26 cellular contexts compared by ENCODE assay signal in genomic region chr20:1942061-1942460, GRCh38. TPM values are rescaled to one million over a fixed set of nuclear protein-coding genes. Genes with fewer than 3 reads are reported as not detected.
DNase-seq lines count a peak whose midpoint lies in the region; ATAC-seq and TF ChIP-seq lines count a peak whose summit lies in the region.
"Had no signal": no experiment of that assay in that cellular context is flagged by ENCODE, and none has a peak within 500 bp of the region (broad histone marks: within the 10 kb centered on the region; RNA-seq: fewer than 3 reads in every experiment).

No MANE protein-coding gene starts in this region.

- H3K27ac ChIP-seq in right atrium auricular region (peak overlapping the region; percentile 23 to 37), RWPE2 (ENCODE audit: poor library complexity, severe bottlenecking) (peak overlapping the region; percentile 57)
- H3K27ac ChIP-seq: C4-2B had no signal

- H3K4me1 ChIP-seq in right atrium auricular region = peaks cover 0 to 59% of the 10 kb centered on the region in 2 donors
- peaks cover 11% of the 10 kb centered on the region for H3K4me1 ChIP-seq in RWPE2 (ENCODE audit: insufficient read depth, poor library complexity, severe bottlenecking)

- peaks cover 7% of the 10 kb centered on the region for H3K36me3 ChIP-seq in right atrium auricular region
- no peaks in the 10 kb centered on the region for H3K36me3 ChIP-seq in RWPE2 (ENCODE audit: low read depth)

- intact Hi-C loops in cardiac septum (cut with DNase I) = no loop called here

- H3K27me3 ChIP-seq in right atrium auricular region (no peaks in the 10 kb centered on the region), RWPE2 (ENCODE audit: insufficient read depth, poor library complexity, severe bottlenecking) (no peaks in the 10 kb centered on the region)

- DNase-seq in right atrium auricular region (ENCODE audit: low spot score) (no peak), cardiac septum (ENCODE audit: low spot score) (no peak), RWPE2 (ENCODE audit: low spot score) (no peak), islet precursor cell (peak; percentile 12)
- DNase-seq: CD8-positive, alpha-beta memory T cell; DMS 273 treated with DMSO at 0.1 percent for 48 hours; DMS79; EL; GDM1; Karpas-422; NCI-H1092 treated with DMSO at 0.1 percent for 48 hours; NCI-H1436 treated with DMSO at 0.1 percent for 48 hours; NCI-H187 treated with DMSO at 0.1 percent for 48 hours; NCI-H2107; NCI-H524; NCI-H748 treated with DMSO at 0.1 percent for 48 hours; PC-3; SHP77 treated with DMSO at 0.1 percent for 48 hours had no signal

- H3K4me3 ChIP-seq in right atrium auricular region (no peak overlapping the region), RWPE2 (ENCODE audit: severe bottlenecking) (no peak overlapping the region)

- TF ChIP-seq CTCF in right atrium auricular region (IDR thresholded peaks at IDR 0.05) (no peak), RWPE2 (IDR thresholded peaks at IDR 0.05; ENCODE audit: poor library complexity, severe bottlenecking) (no peak)

- no peaks in the 10 kb centered on the region for H3K9me3 ChIP-seq in right atrium auricular region
- no peaks in the 10 kb centered on the region for H3K9me3 ChIP-seq in RWPE2 (ENCODE audit: severe bottlenecking)

- no peak for ATAC-seq in RWPE2 (ENCODE audit: low read depth)
- no peak for ATAC-seq in HG02610 (IDR thresholded peaks at IDR 0.05; ENCODE audit: unreplicated experiment)
- ATAC-seq in GM21360 (IDR thresholded peaks at IDR 0.05; ENCODE audit: unreplicated experiment) = no peak
- ATAC-seq in HG03520 (IDR thresholded peaks at IDR 0.05; ENCODE audit: unreplicated experiment) = no peak
- ATAC-seq: HCT116, PC-3 had no signal

RNA-seq across cellular contexts. Expression of gene SIRPA, which starts 46.9 kb away (rescaled TPM):
- 10 to 100 TPM; 32.4 to 58.5 TPM for total RNA-seq in right atrium auricular region
- 45.8 TPM for total RNA-seq in cardiac septum

RNA-seq across cellular contexts. Expression of gene PDYN, which starts 51.8 kb away (rescaled TPM):
- total RNA-seq in right atrium auricular region (not detected), cardiac septum (not detected)
- total RNA-seq: A673; CD8-positive, alpha-beta memory T cell; H4; HT-29; PC-3 had no signal
